ENCODE assay signal across 8 cellular contexts in genomic region chr12:55619352-55620138, GRCh38. TPM values are rescaled to one million over a fixed set of nuclear protein-coding genes. Genes with fewer than 3 reads are reported as not detected.
DNase-seq lines count a peak whose midpoint lies in the region; ATAC-seq and TF ChIP-seq lines count a peak whose summit lies in the region.

No MANE protein-coding gene starts in this region.

- H3K4me1 Mint-ChIP-seq in Caco-2 (ENCODE audit: low read depth, unreplicated experiment), result peaks cover 10% of the 10 kb centered on the region

- H3K4me3 ChIP-seq in Caco-2 (ENCODE audit: low read depth, low read length) (no peak overlapping the region), dorsolateral prefrontal cortex (no peak overlapping the region), lung (no peak overlapping the region), upper lobe of left lung (no peak overlapping the region)

- TF ChIP-seq CTCF in Caco-2 (IDR thresholded peaks at IDR 0.05; ENCODE audit: insufficient read depth in 1 of 2, low read depth in 1 of 2, low read length in 1 of 2, severe bottlenecking in 1 of 2, unreplicated experiment in 1 of 2), result peak; percentile 54 to 75
- peak in 55 of 56 donors; percentile 77 to 98 (median 91) for TF ChIP-seq CTCF in dorsolateral prefrontal cortex (IDR thresholded peaks at IDR 0.05 in 54 of 56, conservative IDR thresholded peaks at IDR 0.05 in 2 of 56; ENCODE audit: low read depth in 1 of 56, partially characterized antibody in 56 of 56)
- peak; percentile 81 for TF ChIP-seq CTCF in lung (IDR thresholded peaks at IDR 0.05; ENCODE audit: control extremely low read depth, extremely low read depth)
- TF ChIP-seq CTCF in upper lobe of left lung (IDR thresholded peaks at IDR 0.05), result peak; percentile 66 to 93 (median 88)

- peak overlapping the region; percentile 31 for H3K27ac Mint-ChIP-seq in Caco-2 (ENCODE audit: unreplicated experiment)

- H3K27ac ChIP-seq in dorsolateral prefrontal cortex, result no peak overlapping the region
- H3K27ac ChIP-seq in lung (ENCODE audit: low read depth in 1 of 2, low read length in 1 of 2), result no peak overlapping the region
- H3K27ac ChIP-seq in upper lobe of left lung, result no peak overlapping the region

- BruUV-seq in Caco-2 (replicated peaks; lab: Mats Ljungman, UMichigan), result no TSS peak

- H3K9me3 Mint-ChIP-seq in Caco-2 (ENCODE audit: unreplicated experiment), result peaks cover 33% of the 10 kb centered on the region

- DNase-seq in Caco-2 (peak; percentile 68 to 88), NCI-H187 treated with DMSO at 0.1 percent for 48 hours (lab: John Stamatoyannopoulos, UW) (peak; percentile 48), T follicular helper cell (ENCODE audit: low read depth) (peak; percentile 18), dorsolateral prefrontal cortex (peak in 1 of 10 donors; percentile 14), lung (ENCODE audit: low spot score) (peak; percentile 52), upper lobe of left lung (no peak)

- no peaks in the 10 kb centered on the region for H3K27me3 Mint-ChIP-seq in Caco-2 (ENCODE audit: insufficient read depth, unreplicated experiment)

- H3K36me3 ChIP-seq in Caco-2 (ENCODE audit: control insufficient read depth, insufficient read depth, low read length) (no peaks in the 10 kb centered on the region), lung (ENCODE audit: control insufficient read depth in 2 of 2, insufficient read depth in 2 of 2, low read length in 2 of 2) (no peaks in the 10 kb centered on the region), upper lobe of left lung (no peaks in the 10 kb centered on the region)

- intact Hi-C loops in Caco-2 (cut with micrococcal nuclease; ENCODE audit: unreplicated experiment), result loop anchor here (1.0 kb wide), 4 partner anchors 102 to 430 kb away; no protein-coding TSS in a partner anchor
- intact Hi-C loops in dorsolateral prefrontal cortex (cut with DNase I), result loop anchor here (2.0 kb wide), 1 partner anchor 431 kb away; no protein-coding TSS in a partner anchor

- CTCF ChIA-PET in Caco-2 (lab: Charles Lee), result interaction anchor here (1.0 to 1.5 kb wide), 4 partner anchors 120 to 431 kb away, joined by 4 to 6 read pairs (median 4); no protein-coding TSS in a partner anchor

- ATAC-seq in GM18909 (IDR thresholded peaks at IDR 0.05; ENCODE audit: poor library complexity, unreplicated experiment) (peak; percentile 81), HG03066 (IDR thresholded peaks at IDR 0.05; ENCODE audit: low read depth, unreplicated experiment) (peak; percentile 87), lung (ENCODE audit: insufficient read depth, low FRiP score) (peak; percentile 88), upper lobe of left lung (ENCODE audit: low FRiP score in 2 of 2) (peak; percentile 95 to 96)

- no peaks in the 10 kb centered on the region for H3K4me1 ChIP-seq in Caco-2
- H3K4me1 ChIP-seq in lung (ENCODE audit: control insufficient read depth in 2 of 2, insufficient read depth in 2 of 2, low read length in 2 of 2), result no peaks in the 10 kb centered on the region
- H3K4me1 ChIP-seq in upper lobe of left lung, result peaks cover 3 to 12% (median 6%) of the 10 kb centered on the region in 4 donors

- peak in 1 of 4 donors; percentile 40 for TF ChIP-seq EP300 in upper lobe of left lung (IDR thresholded peaks at IDR 0.05)

- POLR2A ChIA-PET in Caco-2 (lab: Charles Lee), result no interaction called here

- no peak for TF ChIP-seq POLR2A in upper lobe of left lung (IDR thresholded peaks at IDR 0.05)

- H3K9me3 ChIP-seq in Caco-2, result peaks cover 3% of the 10 kb centered on the region; the same call in 1 of the 2 replicates
- peaks cover 7% of the 10 kb centered on the region in 2 donors for H3K9me3 ChIP-seq in lung (ENCODE audit: control insufficient read depth in 2 of 2, insufficient read depth in 1 of 2, low read length in 1 of 2)
- peaks cover 0 to 18% (median 15%) of the 10 kb centered on the region in 4 donors for H3K9me3 ChIP-seq in upper lobe of left lung

- 5 to 6% methylated on average over 6 of the region's 6 CpGs for WGBS in lung, 2 donors
- 2 to 7% methylated on average over 6 of the region's 6 CpGs for WGBS in upper lobe of left lung, 2 donors

- no peak overlapping the region for H3K4me3 Mint-ChIP-seq in Caco-2 (ENCODE audit: unreplicated experiment)

- no peaks in the 10 kb centered on the region for H3K36me3 Mint-ChIP-seq in Caco-2 (ENCODE audit: insufficient read depth, unreplicated experiment)

- H3K27me3 ChIP-seq in Caco-2 (replicated peaks; ENCODE audit: control insufficient read depth, insufficient read depth, low read length) (no peaks in the 10 kb centered on the region), dorsolateral prefrontal cortex (peaks cover 0 to 7% (median 0%) of the 10 kb centered on the region in 45 donors), lung (ENCODE audit: control insufficient read depth, insufficient read depth) (no peaks in the 10 kb centered on the region), upper lobe of left lung (no peaks in the 10 kb centered on the region)

RNA-seq across cellular contexts. Expression of gene OR10P1, which starts 17.1 kb away (rescaled TPM):
- not detected in 2 replicates for total RNA-seq in Caco-2 (2022)
- not detected for total RNA-seq in dorsolateral prefrontal cortex
- total RNA-seq in lung, result not detected
- polyA plus RNA-seq in lung, result not detected
- not detected for total RNA-seq in upper lobe of left lung

RNA-seq across cellular contexts. Expression of gene OR2AP1, which starts 47.3 kb away (rescaled TPM):
- total RNA-seq in Caco-2 (2022) (not detected in 2 replicates), dorsolateral prefrontal cortex (under 1 TPM in 3 of 120 experiments, not detected in 117; 0.33 to 0.37 (median 0.35) TPM), lung (not detected), upper lobe of left lung (not detected)
- not detected for polyA plus RNA-seq in lung

Comparison
In these comparisons a context has a peak if more than half of its experiments do, and no peak if none do; other contexts are left out.
1. DNase-seq: peak in Caco-2 (2 of 2), NCI-H187 treated with DMSO at 0.1 percent for 48 hours (single experiment), T follicular helper cell (single experiment) and lung (single experiment); none in upper lobe of left lung (0 of 2).
2. Peak in every context shown above with its lines, with median percentiles within 50 percentile points of each other: CTCF ChIP-seq and ATAC-seq.